In the genomic region with DNA sequence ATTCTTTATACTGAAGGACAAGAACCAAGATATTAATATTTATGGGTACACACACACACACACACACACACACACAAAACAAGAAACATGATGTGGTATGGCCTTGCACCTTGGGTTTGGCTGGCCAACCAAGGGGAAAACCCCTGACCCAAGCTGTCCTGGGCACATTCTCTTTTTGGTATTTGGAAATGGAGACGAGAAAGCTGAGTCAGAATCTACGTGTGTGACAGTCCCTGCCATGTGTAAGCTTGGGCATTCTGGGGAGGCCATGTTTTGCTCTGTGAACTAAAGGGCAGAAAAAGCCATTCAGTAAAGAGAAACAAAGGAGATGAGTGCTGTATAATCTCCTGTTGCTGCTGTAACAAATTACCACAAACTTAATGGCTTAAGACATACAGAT, we compare ENCODE assay signal across 18 cellular contexts. TPM values are rescaled to one million over a fixed set of nuclear protein-coding genes. Genes with fewer than 3 reads are reported as not detected.
DNase-seq lines count a peak whose midpoint lies in the region; ATAC-seq and TF ChIP-seq lines count a peak whose summit lies in the region.
"Had no signal": no experiment of that assay in that cellular context is flagged by ENCODE, and none has a peak within 500 bp of the region (broad histone marks: within the 10 kb centered on the region; RNA-seq: fewer than 3 reads in every experiment).

No MANE protein-coding gene starts in this region.

- H2AFZ ChIP-seq in PC-3 (ENCODE audit: low read length) = no peak overlapping the region

- H3K9ac ChIP-seq in PC-3 (ENCODE audit: low read length) = no peak overlapping the region

- H3K4me3 Mint-ChIP-seq in activated T-cell treated with anti-CD3 and anti-CD28 coated beads, Interleukin-2, amount 50 U/mL, for 72 hours = peak overlapping the region in 1 of 2 donors; percentile 4
- H3K4me3 Mint-ChIP-seq in effector memory CD8-positive, alpha-beta T cell = no peak overlapping the region
- H3K4me3 Mint-ChIP-seq in stimulated activated effector memory CD8-positive, alpha-beta T cell treated with anti-CD3 and anti-CD28 coated beads, Interleukin-12 subunit alpha, Interleukin-12 subunit beta, amount 100 ng/mL, for 72 hours = no peak overlapping the region
- H3K4me3 Mint-ChIP-seq: activated naive CD4-positive, alpha-beta T cell treated with anti-CD3 and anti-CD28 coated beads, Interleukin-2, amount 50 U/mL, for 24 hours; mesothelial cell of epicardium had no signal

- peak; percentile 61 to 71 for ATAC-seq in activated T-cell treated with anti-CD3 and anti-CD28 coated beads, Interleukin-2, amount 50 U/mL, for 72 hours (replicated peaks in 1 of 2)
- no peak for ATAC-seq in PC-3
- ATAC-seq in effector memory CD8-positive, alpha-beta T cell (replicated peaks) = no peak
- ATAC-seq in stimulated activated effector memory CD8-positive, alpha-beta T cell treated with anti-CD3 and anti-CD28 coated beads, Interleukin-12 subunit alpha, Interleukin-12 subunit beta, amount 100 ng/mL, for 72 hours = peak; percentile 77
- ATAC-seq in GM18498 (IDR thresholded peaks at IDR 0.05; ENCODE audit: unreplicated experiment) = no peak
- ATAC-seq: foreskin keratinocyte had no signal

- no peaks in the 10 kb centered on the region for H3K9me2 ChIP-seq in PC-3 (replicated peaks; ENCODE audit: low read length)

- peaks cover 2% of the 10 kb centered on the region for H3K27me3 Mint-ChIP-seq in activated T-cell treated with anti-CD3 and anti-CD28 coated beads, Interleukin-2, amount 50 U/mL, for 72 hours (ENCODE audit: low read depth)
- no peaks in the 10 kb centered on the region for H3K27me3 Mint-ChIP-seq in effector memory CD8-positive, alpha-beta T cell
- H3K27me3 Mint-ChIP-seq: activated naive CD4-positive, alpha-beta T cell treated with anti-CD3 and anti-CD28 coated beads, Interleukin-2, amount 50 U/mL, for 24 hours had no signal

- peaks cover 51% of the 10 kb centered on the region for H3K4me1 Mint-ChIP-seq in activated T-cell treated with anti-CD3 and anti-CD28 coated beads, Interleukin-2, amount 50 U/mL, for 72 hours (ENCODE audit: low read depth)
- H3K4me1 Mint-ChIP-seq in effector memory CD8-positive, alpha-beta T cell (ENCODE audit: low read depth in 2 of 2) = peaks cover 35 to 50% of the 10 kb centered on the region in 2 donors
- peaks cover 49% of the 10 kb centered on the region for H3K4me1 Mint-ChIP-seq in stimulated activated effector memory CD8-positive, alpha-beta T cell treated with anti-CD3 and anti-CD28 coated beads, Interleukin-12 subunit alpha, Interleukin-12 subunit beta, amount 100 ng/mL, for 72 hours

- H3K4me2 ChIP-seq in PC-3 (ENCODE audit: low read length) = no peak overlapping the region

- no peak for TF ChIP-seq CTCF in PC-3 (conservative IDR thresholded peaks at IDR 0.05; ENCODE audit: low read depth, low read length)

- H3K4me1 ChIP-seq in PC-3 (ENCODE audit: insufficient read depth, low read length) = peaks cover 66% of the 10 kb centered on the region

- peaks cover 0 to 3% of the 10 kb centered on the region in 2 donors for H3K9me3 Mint-ChIP-seq in activated T-cell treated with anti-CD3 and anti-CD28 coated beads, Interleukin-2, amount 50 U/mL, for 72 hours
- peaks cover 0 to 1% of the 10 kb centered on the region in 2 donors for H3K9me3 Mint-ChIP-seq in effector memory CD8-positive, alpha-beta T cell
- H3K9me3 Mint-ChIP-seq in stimulated activated effector memory CD8-positive, alpha-beta T cell treated with anti-CD3 and anti-CD28 coated beads, Interleukin-12 subunit alpha, Interleukin-12 subunit beta, amount 100 ng/mL, for 72 hours = no peaks in the 10 kb centered on the region

- CTCF ChIA-PET in PC-3 (lab: Charles Lee) = no interaction called here

- H3K36me3 Mint-ChIP-seq in activated T-cell treated with anti-CD3 and anti-CD28 coated beads, Interleukin-2, amount 50 U/mL, for 72 hours (ENCODE audit: insufficient read depth in 2 of 2) = no peaks in the 10 kb centered on the region
- H3K36me3 Mint-ChIP-seq in effector memory CD8-positive, alpha-beta T cell (ENCODE audit: insufficient read depth) = no peaks in the 10 kb centered on the region
- peaks cover 7% of the 10 kb centered on the region for H3K36me3 Mint-ChIP-seq in stimulated activated effector memory CD8-positive, alpha-beta T cell treated with anti-CD3 and anti-CD28 coated beads, Interleukin-12 subunit alpha, Interleukin-12 subunit beta, amount 100 ng/mL, for 72 hours

- no peak overlapping the region for H3K4me3 ChIP-seq in PC-3 (ENCODE audit: low read length)
- H3K4me3 ChIP-seq: skin epidermis had no signal

- POLR2A ChIA-PET in PC-3 (lab: Charles Lee; ENCODE audit: unreplicated experiment) = no interaction called here

- peaks cover 16% of the 10 kb centered on the region for H3F3A ChIP-seq in PC-3 (ENCODE audit: low read length, unreplicated experiment)

- no peaks in the 10 kb centered on the region for H3K79me2 ChIP-seq in PC-3 (ENCODE audit: low read length)

- H4K20me1 ChIP-seq in PC-3 (ENCODE audit: low read length) = no peaks in the 10 kb centered on the region

- DNase-seq in activated T-cell treated with anti-CD3 and anti-CD28 coated beads, Interleukin-2, amount 50 U/mL, for 72 hours = peak; percentile 18 to 33
- DNase-seq in activated T-cell treated with anti-CD3 and anti-CD28 coated beads for 4 hours (no peak), PC-3 (no peak), cardiac septum (ENCODE audit: low spot score) (no peak), NCI-H1436 (lab: John Stamatoyannopoulos, UW) (no peak)
- no peak for DNase-seq in effector memory CD8-positive, alpha-beta T cell
- DNase-seq in stimulated activated effector memory CD8-positive, alpha-beta T cell treated with anti-CD3 and anti-CD28 coated beads, Interleukin-12 subunit alpha, Interleukin-12 subunit beta, amount 100 ng/mL, for 72 hours (ENCODE audit: low spot score in 2 of 2) = no peak
- DNase-seq: effector memory CD4-positive, alpha-beta T cell; foreskin keratinocyte; H7; KG1; NCI-H1694; NCI-H510A; SW 1271 had no signal

- no peaks in the 10 kb centered on the region for H3K9me3 ChIP-seq in PC-3 (ENCODE audit: low read length)

- H3K36me3 ChIP-seq in PC-3 (ENCODE audit: low read depth, low read length) = no peaks in the 10 kb centered on the region

- peak overlapping the region; percentile 96; the same call in 1 of the 2 replicates for H3K27ac ChIP-seq in PC-3 (ENCODE audit: low read length)
- H3K27ac ChIP-seq: foreskin keratinocyte had no signal

- no TSS peak for BruUV-seq in PC-3 (replicated peaks; lab: Mats Ljungman, UMichigan)

- H3K27me3 ChIP-seq in PC-3 (ENCODE audit: low read length) = no peaks in the 10 kb centered on the region
- H3K27me3 ChIP-seq: foreskin keratinocyte had no signal

- H3K27ac Mint-ChIP-seq in activated T-cell treated with anti-CD3 and anti-CD28 coated beads, Interleukin-2, amount 50 U/mL, for 72 hours = no peak overlapping the region
- peak overlapping the region; percentile 82 for H3K27ac Mint-ChIP-seq in effector memory CD8-positive, alpha-beta T cell
- peak overlapping the region; percentile 75 for H3K27ac Mint-ChIP-seq in stimulated activated effector memory CD8-positive, alpha-beta T cell treated with anti-CD3 and anti-CD28 coated beads, Interleukin-12 subunit alpha, Interleukin-12 subunit beta, amount 100 ng/mL, for 72 hours
- H3K27ac Mint-ChIP-seq: activated naive CD4-positive, alpha-beta T cell treated with anti-CD3 and anti-CD28 coated beads, Interleukin-2, amount 50 U/mL, for 24 hours had no signal

- intact Hi-C loops in PC-3 (cut with micrococcal nuclease) (loop anchor here (2.0 kb wide), 3 partner anchors 19 to 65 kb away; no protein-coding TSS in a partner anchor), cardiac septum (cut with DNase I) (no loop called here)

RNA-seq across cellular contexts. Expression of a gene that starts 35.6 kb away (rescaled TPM):
- total RNA-seq in activated T-cell treated with anti-CD3 and anti-CD28 coated beads, Interleukin-2, amount 50 U/mL, for 72 hours = 1 to 10 TPM; 6.2 to 9.6 TPM
- total RNA-seq in PC-3 (2014; rRNA removed) (4.6 and 4.7 TPM in 2 replicates), cardiac septum (0.75 TPM)

Comparison
In these comparisons a context has a peak if more than half of its experiments do, and no peak if none do; other contexts are left out.
1. DNase-seq: peak in activated T-cell treated with anti-CD3 and anti-CD28 coated beads, Interleukin-2, amount 50 U/mL, for 72 hours (2 of 2); none in activated T-cell treated with anti-CD3 and anti-CD28 coated beads for 4 hours (single experiment), PC-3 (single experiment), effector memory CD8-positive, alpha-beta T cell (0 of 3), stimulated activated effector memory CD8-positive, alpha-beta T cell treated with anti-CD3 and anti-CD28 coated beads, Interleukin-12 subunit alpha, Interleukin-12 subunit beta, amount 100 ng/mL, for 72 hours (0 of 2), cardiac septum (single experiment) and NCI-H1436 (single experiment).
2. ATAC-seq: peak in activated T-cell treated with anti-CD3 and anti-CD28 coated beads, Interleukin-2, amount 50 U/mL, for 72 hours (2 of 2) and stimulated activated effector memory CD8-positive, alpha-beta T cell treated with anti-CD3 and anti-CD28 coated beads, Interleukin-12 subunit alpha, Interleukin-12 subunit beta, amount 100 ng/mL, for 72 hours (single experiment); none in PC-3 (single experiment), effector memory CD8-positive, alpha-beta T cell (single experiment) and GM18498 (single experiment).